Comparison of ENCODE assay signal across 16 cellular contexts in the genomic region with DNA sequence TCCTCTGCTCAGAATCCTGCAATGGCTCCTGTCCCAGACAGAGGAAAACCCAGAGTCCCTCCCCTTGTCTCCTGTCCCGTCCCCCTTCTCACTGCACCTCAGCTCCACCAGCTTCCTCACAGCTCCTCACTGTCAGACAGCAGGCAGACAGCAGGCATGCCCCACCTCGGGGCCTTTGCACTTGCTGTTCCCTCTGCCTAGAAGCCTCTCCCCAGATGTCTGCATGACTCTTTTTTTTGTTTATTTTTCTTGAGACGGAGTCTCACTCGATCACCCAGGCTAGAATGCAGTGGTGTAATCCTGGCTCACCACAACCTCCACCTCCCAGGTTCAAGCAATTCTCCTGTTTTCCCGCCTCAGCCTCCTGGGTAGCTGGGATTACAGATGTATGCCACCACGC. TPM values are rescaled to one million over a fixed set of nuclear protein-coding genes. Genes with fewer than 3 reads are reported as not detected.
DNase-seq lines count a peak whose midpoint lies in the region; ATAC-seq and TF ChIP-seq lines count a peak whose summit lies in the region.
"Had no signal": no experiment of that assay in that cellular context is flagged by ENCODE, and none has a peak within 500 bp of the region (broad histone marks: within the 10 kb centered on the region; RNA-seq: fewer than 3 reads in every experiment).

No MANE protein-coding gene starts in this region.

- no peak for TF ChIP-seq CTCF in tibial nerve (IDR thresholded peaks at IDR 0.05)

- no peak for TF ChIP-seq POLR2A in tibial nerve (IDR thresholded peaks at IDR 0.05)

- no peaks in the 10 kb centered on the region for H3K27me3 ChIP-seq in esophagus (ENCODE audit: control insufficient read depth in 1 of 2, insufficient read depth in 2 of 2, low read length in 2 of 2)
- H3K27me3 ChIP-seq in mucosa of rectum (ENCODE audit: control insufficient read depth in 2 of 2, insufficient read depth in 2 of 2, low read length in 2 of 2) = no peaks in the 10 kb centered on the region
- no peaks in the 10 kb centered on the region for H3K27me3 ChIP-seq in tibial nerve
- H3K27me3 ChIP-seq in naive thymus-derived CD4-positive, alpha-beta T cell (ENCODE audit: control insufficient read depth in 2 of 2, insufficient read depth in 2 of 2, low read length in 2 of 2) = no peaks in the 10 kb centered on the region

- H3K9me3 ChIP-seq in esophagus (ENCODE audit: control insufficient read depth in 2 of 2, insufficient read depth in 1 of 2, low read depth in 1 of 2, low read length in 1 of 2) = no peaks in the 10 kb centered on the region
- no peaks in the 10 kb centered on the region for H3K9me3 ChIP-seq in mucosa of rectum (ENCODE audit: control insufficient read depth in 2 of 2, low read length in 2 of 2)
- H3K9me3 ChIP-seq in tibial nerve = no peaks in the 10 kb centered on the region
- H3K9me3 ChIP-seq in naive thymus-derived CD4-positive, alpha-beta T cell (ENCODE audit: control insufficient read depth in 2 of 3, low read length in 3 of 3) = no peaks in the 10 kb centered on the region

- H3K27ac ChIP-seq in esophagus (ENCODE audit: low read depth in 2 of 2, low read length in 1 of 2) (peak overlapping the region; percentile 72 to 75), mucosa of rectum (ENCODE audit: low read depth in 2 of 2, low read length in 2 of 2) (peak overlapping the region; percentile 95 to 98), tibial nerve (peak overlapping the region in 3 of 4 donors; percentile 50 to 75 (median 67))
- H3K27ac ChIP-seq in naive thymus-derived CD4-positive, alpha-beta T cell (ENCODE audit: low read depth, low read length) = no peak overlapping the region

- H3K4me3 ChIP-seq in esophagus (ENCODE audit: low read depth in 1 of 2, low read length in 2 of 2) (no peak overlapping the region), mucosa of rectum (ENCODE audit: low read length in 2 of 2) (peak overlapping the region in 1 of 2 donors; percentile 31), tibial nerve (no peak overlapping the region)
- no peak overlapping the region for H3K4me3 ChIP-seq in naive thymus-derived CD4-positive, alpha-beta T cell (ENCODE audit: low read length)

- peaks cover 2% of the 10 kb centered on the region for H3K27me3 Mint-ChIP-seq in activated CD4-positive, alpha-beta T cell treated with anti-CD3 and anti-CD28 coated beads, Interleukin-2, amount 10 ng/mL, durations not matched to agents 7 days and 5 days
- H3K27me3 Mint-ChIP-seq in naive thymus-derived CD4-positive, alpha-beta T cell = peaks cover 0 to 9% (median 0%) of the 10 kb centered on the region in 5 donors

- no peak for TF ChIP-seq EP300 in tibial nerve (IDR thresholded peaks at IDR 0.05)

- H3K4me3 Mint-ChIP-seq in activated CD4-positive, alpha-beta T cell treated with anti-CD3 and anti-CD28 coated beads, Interleukin-2, amount 10 ng/mL, durations not matched to agents 7 days and 5 days = no peak overlapping the region
- H3K4me3 Mint-ChIP-seq in naive thymus-derived CD4-positive, alpha-beta T cell = no peak overlapping the region
- H3K4me3 Mint-ChIP-seq: CD4-positive, alpha-beta memory T cell; endodermal cell; natural killer cell had no signal

- intact Hi-C loops in naive thymus-derived CD4-positive, alpha-beta T cell (cut with micrococcal nuclease) = no loop called here

- no peaks in the 10 kb centered on the region for H3K9me3 Mint-ChIP-seq in activated CD4-positive, alpha-beta T cell treated with anti-CD3 and anti-CD28 coated beads, Interleukin-2, amount 10 ng/mL, durations not matched to agents 7 days and 5 days
- no peaks in the 10 kb centered on the region for H3K9me3 Mint-ChIP-seq in naive thymus-derived CD4-positive, alpha-beta T cell
- H3K9me3 Mint-ChIP-seq: CD4-positive, alpha-beta memory T cell; endodermal cell; natural killer cell had no signal

- peak overlapping the region; percentile 60 to 77 for H3K9ac ChIP-seq in mucosa of rectum (ENCODE audit: low read depth in 1 of 2, low read length in 2 of 2)

- DNase-seq in HT1080 (ENCODE audit: low read depth) (peak; percentile 50), tibial nerve (ENCODE audit: low spot score in 2 of 2) (no peak), LoVo (ENCODE audit: low spot score) (no peak)
- no peak for DNase-seq in activated CD4-positive, alpha-beta T cell treated with anti-CD3 and anti-CD28 coated beads, Interleukin-2, amount 10 ng/mL, durations not matched to agents 7 days and 5 days
- DNase-seq in naive thymus-derived CD4-positive, alpha-beta T cell = no peak
- DNase-seq: activated CD8-positive, alpha-beta memory T cell treated with anti-CD3 and anti-CD28 coated beads, Interleukin-2, amount 50 U/mL, for 4 hours; amniotic stem cell; CD4-positive, alpha-beta memory T cell; endodermal cell; natural killer cell; NCI-H510A; SIG-M5; stimulated activated CD4-positive, alpha-beta T cell treated with anti-CD3 and anti-CD28 coated beads, Interleukin-15, amount 100 ng/mL, for 24 hours had no signal

- ATAC-seq in HG03439 (IDR thresholded peaks at IDR 0.05; ENCODE audit: unreplicated experiment) = no peak
- no peak for ATAC-seq in naive thymus-derived CD4-positive, alpha-beta T cell
- ATAC-seq: natural killer cell had no signal

- POLR2A ChIA-PET in activated CD4-positive, alpha-beta T cell treated with anti-CD3 and anti-CD28 coated beads, Interleukin-2, amount 10 ng/mL, durations not matched to agents 7 days and 5 days (lab: Charles Lee) = no interaction called here
- POLR2A ChIA-PET in naive thymus-derived CD4-positive, alpha-beta T cell (lab: Charles Lee) = no interaction called here

- H3K4me1 Mint-ChIP-seq in activated CD4-positive, alpha-beta T cell treated with anti-CD3 and anti-CD28 coated beads, Interleukin-2, amount 10 ng/mL, durations not matched to agents 7 days and 5 days = no peaks in the 10 kb centered on the region
- peaks cover 0 to 3% (median 0%) of the 10 kb centered on the region in 7 donors for H3K4me1 Mint-ChIP-seq in naive thymus-derived CD4-positive, alpha-beta T cell
- H3K4me1 Mint-ChIP-seq: CD4-positive, alpha-beta memory T cell; natural killer cell had no signal

- WGBS in esophagus, 2 donors = 66 to 69% methylated on average over 6 of the region's 6 CpGs
- 57 to 63% methylated on average over 6 of the region's 6 CpGs for WGBS in tibial nerve, 2 donors

- H3K4me1 ChIP-seq in esophagus (ENCODE audit: control insufficient read depth in 2 of 2, insufficient read depth in 2 of 2, low read length in 1 of 2) (peaks cover 0 to 2% of the 10 kb centered on the region in 2 donors), mucosa of rectum (ENCODE audit: control insufficient read depth in 2 of 2, insufficient read depth in 2 of 2, low read length in 2 of 2) (peaks cover 90 to 97% of the 10 kb centered on the region in 2 donors), tibial nerve (peaks cover 0 to 38% (median 10%) of the 10 kb centered on the region in 4 donors)
- H3K4me1 ChIP-seq in naive thymus-derived CD4-positive, alpha-beta T cell (ENCODE audit: control insufficient read depth in 2 of 2, insufficient read depth in 2 of 2, low read length in 2 of 2) = no peaks in the 10 kb centered on the region

- H3K27ac Mint-ChIP-seq in activated CD4-positive, alpha-beta T cell treated with anti-CD3 and anti-CD28 coated beads, Interleukin-2, amount 10 ng/mL, durations not matched to agents 7 days and 5 days = no peak overlapping the region
- H3K27ac Mint-ChIP-seq in naive thymus-derived CD4-positive, alpha-beta T cell = no peak overlapping the region
- H3K27ac Mint-ChIP-seq: CD4-positive, alpha-beta memory T cell; endodermal cell; natural killer cell had no signal

- H3K36me3 ChIP-seq in esophagus (ENCODE audit: control insufficient read depth in 2 of 2, insufficient read depth in 2 of 2, low read length in 1 of 2) = no peaks in the 10 kb centered on the region
- H3K36me3 ChIP-seq in mucosa of rectum (ENCODE audit: control insufficient read depth in 2 of 2, insufficient read depth in 2 of 2, low read length in 2 of 2) = peaks cover 8 to 25% of the 10 kb centered on the region in 2 donors
- H3K36me3 ChIP-seq in tibial nerve = no peaks in the 10 kb centered on the region
- no peaks in the 10 kb centered on the region for H3K36me3 ChIP-seq in naive thymus-derived CD4-positive, alpha-beta T cell (ENCODE audit: control insufficient read depth in 2 of 3, insufficient read depth in 3 of 3, low read length in 3 of 3)

- H3K36me3 Mint-ChIP-seq in activated CD4-positive, alpha-beta T cell treated with anti-CD3 and anti-CD28 coated beads, Interleukin-2, amount 10 ng/mL, durations not matched to agents 7 days and 5 days (ENCODE audit: low read depth) = no peaks in the 10 kb centered on the region
- H3K36me3 Mint-ChIP-seq in naive thymus-derived CD4-positive, alpha-beta T cell = no peaks in the 10 kb centered on the region
- H3K36me3 Mint-ChIP-seq: CD4-positive, alpha-beta memory T cell; natural killer cell had no signal

- CTCF ChIA-PET in activated CD4-positive, alpha-beta T cell treated with anti-CD3 and anti-CD28 coated beads, Interleukin-2, amount 10 ng/mL, durations not matched to agents 7 days and 5 days (lab: Charles Lee) = no interaction called here
- CTCF ChIA-PET in naive thymus-derived CD4-positive, alpha-beta T cell (lab: Charles Lee) = no interaction called here

RNA-seq across cellular contexts. Expression of a gene that starts 8.8 kb away (rescaled TPM):
- total RNA-seq in HT1080 (2014; rRNA removed; shearing (Covaris generic)) = 0.03 TPM in 1 of 2 replicates, not detected in the other
- 0.02 and 0.03 TPM in 2 replicates for polyA plus RNA-seq in HT1080 (2015; cell fraction: cytosol; rRNA removed)
- 0.10 and 0.11 TPM in 2 replicates for polyA plus RNA-seq in HT1080 (2015; cell fraction: nucleus; rRNA removed)
- not detected for polyA plus RNA-seq in esophagus
- not detected for total RNA-seq in tibial nerve
- total RNA-seq in activated CD4-positive, alpha-beta T cell treated with anti-CD3 and anti-CD28 coated beads, Interleukin-2, amount 10 ng/mL, durations not matched to agents 7 days and 5 days = not detected
- total RNA-seq in naive thymus-derived CD4-positive, alpha-beta T cell = not detected
- not detected for polyA plus RNA-seq in naive thymus-derived CD4-positive, alpha-beta T cell
- total RNA-seq: CD4-positive, alpha-beta memory T cell; endodermal cell; natural killer cell had no signal
- polyA plus RNA-seq: CD4-positive, alpha-beta memory T cell had no signal

RNA-seq across cellular contexts. Expression of a gene that starts 14.5 kb away (rescaled TPM):
- not detected in 2 replicates for total RNA-seq in HT1080 (2014; rRNA removed; shearing (Covaris generic))
- polyA plus RNA-seq in HT1080 (2015; cell fraction: cytosol; rRNA removed) = not detected in 2 replicates
- not detected in 2 replicates for polyA plus RNA-seq in HT1080 (2015; cell fraction: nucleus; rRNA removed)
- polyA plus RNA-seq in esophagus = under 1 TPM in 1 of 2 donors, not detected in 1; 0.08 TPM
- total RNA-seq in tibial nerve = 1 to 10 TPM in 1 of 4 donors, under 1 TPM in 1, not detected in 2; 0.22 to 2.5 TPM
- total RNA-seq in activated CD4-positive, alpha-beta T cell treated with anti-CD3 and anti-CD28 coated beads, Interleukin-2, amount 10 ng/mL, durations not matched to agents 7 days and 5 days = not detected
- total RNA-seq in naive thymus-derived CD4-positive, alpha-beta T cell = not detected
- polyA plus RNA-seq in naive thymus-derived CD4-positive, alpha-beta T cell = not detected
- total RNA-seq: CD4-positive, alpha-beta memory T cell; endodermal cell; natural killer cell had no signal
- polyA plus RNA-seq: CD4-positive, alpha-beta memory T cell had no signal

RNA-seq across cellular contexts. Expression of a gene that starts 25.4 kb away (rescaled TPM):
- total RNA-seq in HT1080 (2014; rRNA removed; shearing (Covaris generic)) = 2.2 and 5.4 TPM in 2 replicates
- polyA plus RNA-seq in HT1080 (2015; cell fraction: cytosol; rRNA removed) = 3.0 and 4.2 TPM in 2 replicates
- 11.6 and 12.4 TPM in 2 replicates for polyA plus RNA-seq in HT1080 (2015; cell fraction: nucleus; rRNA removed)
- polyA plus RNA-seq in esophagus = 1 to 10 TPM; 7.9 to 9.6 TPM
- 100 to 1,000 TPM; 171 to 354 (median 217) TPM for total RNA-seq in tibial nerve
- 1 to 10 TPM; 1.9 to 3.6 TPM for total RNA-seq in activated CD4-positive, alpha-beta T cell treated with anti-CD3 and anti-CD28 coated beads, Interleukin-2, amount 10 ng/mL, durations not matched to agents 7 days and 5 days
- 1 to 10 TPM in 2 of 5 experiments, under 1 TPM in 1, not detected in 2; 0.64 to 8.5 (median 5.1) TPM for total RNA-seq in naive thymus-derived CD4-positive, alpha-beta T cell
- under 1 TPM in 1 of 2 donors, not detected in 1; 0.37 TPM for polyA plus RNA-seq in naive thymus-derived CD4-positive, alpha-beta T cell
- total RNA-seq: CD4-positive, alpha-beta memory T cell had no signal
- polyA plus RNA-seq: CD4-positive, alpha-beta memory T cell had no signal

Comparison
In these comparisons a context has a peak if more than half of its experiments do, and no peak if none do; other contexts are left out.
1. RNA of a gene that starts 25.4 kb away (total RNA-seq): 171 to 354 TPM in tibial nerve; 2.2 to 5.4 TPM in HT1080, 1.9 to 3.6 TPM in activated CD4-positive, alpha-beta T cell treated with anti-CD3 and anti-CD28 coated beads, Interleukin-2, amount 10 ng/mL, durations not matched to agents 7 days and 5 days and 0.64 to 8.5 TPM in naive thymus-derived CD4-positive, alpha-beta T cell; every median in the first group is over 10 times any median in the second.